Comparison of ENCODE assay signal across 8 cellular contexts in genomic region chr17:68205808-68206563, GRCh38. TPM values are rescaled to one million over a fixed set of nuclear protein-coding genes. Genes with fewer than 3 reads are reported as not detected.
DNase-seq lines count a peak whose midpoint lies in the region; ATAC-seq and TF ChIP-seq lines count a peak whose summit lies in the region.
"Not testable (repeated sequence)": the region's sequence is repeated elsewhere in the genome, so short reads cannot be mapped to it uniquely, and the experiment has no call there.

No MANE protein-coding gene starts in this region.

- not testable (repeated sequence) for H3K36me3 ChIP-seq in neural cell (ENCODE audit: insufficient read depth, low read length); upper lobe of left lung

- peaks cover 14 to 27% (median 21%) of the 10 kb centered on the region in 4 donors for H3K4me1 ChIP-seq in upper lobe of left lung

- H3K9ac ChIP-seq in neural cell (ENCODE audit: low read length), result peak overlapping the region; percentile 82

- not testable (repeated sequence) for TF ChIP-seq CTCF in GM12875 (IDR thresholded peaks at IDR 0.05; ENCODE audit: borderline replicate concordance, insufficient read depth, low read depth, low read length); neural cell (IDR thresholded peaks at IDR 0.05; ENCODE audit: poor library complexity, severe bottlenecking); upper lobe of left lung (IDR thresholded peaks at IDR 0.05)

- TF ChIP-seq POLR2A in Raji (IDR thresholded peaks at IDR 0.05; ENCODE audit: insufficient read depth, low read depth, low read length), result peak; percentile 74
- peak in 1 of 4 donors; percentile 24 for TF ChIP-seq POLR2A in upper lobe of left lung (IDR thresholded peaks at IDR 0.05)

- H3F3A ChIP-seq in neural cell (ENCODE audit: insufficient read depth, low read length, poor library complexity, severe bottlenecking), result not testable (repeated sequence)

- peak overlapping the region; percentile 78 for H3K27ac ChIP-seq in angular gyrus (ENCODE audit: low read depth, low read length)
- H3K27ac ChIP-seq in neural cell (ENCODE audit: low read length), result peak overlapping the region; percentile 77
- peak overlapping the region; percentile 88 to 96 (median 92) for H3K27ac ChIP-seq in upper lobe of left lung

- peak overlapping the region; percentile 88 for H3K4me2 ChIP-seq in neural cell (ENCODE audit: low read length)

- not testable (repeated sequence) for TF ChIP-seq RAD21 in neural cell (conservative IDR thresholded peaks at IDR 0.05)

- not testable (repeated sequence) for H4K20me1 ChIP-seq in neural cell (ENCODE audit: insufficient read depth)

- TF ChIP-seq EP300 in neural cell (conservative IDR thresholded peaks at IDR 0.05; ENCODE audit: poor library complexity, severe bottlenecking); upper lobe of left lung (IDR thresholded peaks at IDR 0.05): not testable (repeated sequence)

- intact Hi-C loops in Right ventricle myocardium superior (cut with DNase I), result not testable (repeated sequence)

- H3K9me3 ChIP-seq in neural cell (ENCODE audit: low read length); upper lobe of left lung: not testable (repeated sequence)

- H3K9me2 ChIP-seq in neural cell (ENCODE audit: insufficient read depth, low read length), result not testable (repeated sequence)

- DNase-seq in HCEC 1CT (peak; percentile 24), HuH-7.5 (ENCODE audit: low spot score) (peak; percentile 54)
- DNase-seq in Right ventricle myocardium superior, upper lobe of left lung: not testable (repeated sequence)

- ATAC-seq in Right ventricle myocardium superior (ENCODE audit: poor library complexity) (peak; percentile 45), upper lobe of left lung (ENCODE audit: low FRiP score in 2 of 2) (peak in 1 of 2 donors; percentile 49)

- WGBS in upper lobe of left lung, 2 donors, result 0 to 1% methylated on average over 5 to 23 of the region's 49 CpGs

- H3K79me2 ChIP-seq in neural cell (replicated peaks; ENCODE audit: insufficient read depth, low read length), result peaks cover 12% of the 10 kb centered on the region

- H2AFZ ChIP-seq in neural cell (ENCODE audit: low read depth, low read length), result peak overlapping the region; percentile 51

- H3K27me3 ChIP-seq in neural cell (ENCODE audit: insufficient read depth, low read depth, low read length), result peaks cover 38% of the 10 kb centered on the region
- not testable (repeated sequence) for H3K27me3 ChIP-seq in upper lobe of left lung

- peak overlapping the region; percentile 77 for H3K4me3 ChIP-seq in GM12875 (ENCODE audit: low read depth, low read length)
- peak overlapping the region; percentile 77 for H3K4me3 ChIP-seq in neural cell (ENCODE audit: low read length)
- H3K4me3 ChIP-seq in upper lobe of left lung, result peak overlapping the region; percentile 64 to 93 (median 86)

TF ChIP-seq in neural cell, 6 proteins besides CTCF, POLR2A, EP300 and RAD21:
- TF ChIP-seq MXI1 (conservative IDR thresholded peaks at IDR 0.05; ENCODE audit: poor library complexity, severe bottlenecking), result peak; percentile 15

RNA-seq across cellular contexts. Expression of gene AMZ2, which starts 41.9 kb away (rescaled TPM):
- total RNA-seq in Right ventricle myocardium superior, result 89.5 TPM
- 131 and 158 TPM in 2 replicates for polyA plus RNA-seq in neural cell
- 71.5 and 80.3 TPM in 2 replicates for polyA minus RNA-seq in neural cell
- total RNA-seq in upper lobe of left lung, result 10 to 100 TPM; 19.4 to 50.3 (median 45.8) TPM
